ENCODE assay signal across 24 cellular contexts in genomic region chr10:116027355-116027754, GRCh38.
DNase-seq lines count a peak whose midpoint lies in the region; ATAC-seq, FAIRE-seq and TF ChIP-seq lines count a peak whose summit lies in the region.
"Had no signal": no experiment of that assay in that cellular context is flagged by ENCODE, and none has a peak within 500 bp of the region (broad histone marks: within the 10 kb centered on the region; RNA-seq: fewer than 3 reads in every experiment).

No MANE protein-coding gene starts in this region.

- in situ Hi-C loops in K562 (cut with MboI), result no loop called here

- H3K27me3 ChIP-seq in Caco-2 (replicated peaks; ENCODE audit: control insufficient read depth, insufficient read depth, low read length) (no peaks in the 10 kb centered on the region), K562 (ENCODE audit: control insufficient read depth in 2 of 2, insufficient read depth in 2 of 2, low read length in 2 of 2) (no peaks in the 10 kb centered on the region)
- H3K27me3 ChIP-seq: BLaER1 treated with 17β-estradiol and CSF1 and Interleukin-3, amounts not matched to agents 10 nM and 100 nM had no signal

- ATAC-seq in K562, result no peak
- no peak for ATAC-seq in GM19455 (IDR thresholded peaks at IDR 0.05; ENCODE audit: unreplicated experiment)
- ATAC-seq: A549; CD8-positive, alpha-beta T cell; GM12878 had no signal

- H4K20me1 ChIP-seq in K562 (replicated peaks; ENCODE audit: control insufficient read depth, insufficient read depth, low read length), result no peaks in the 10 kb centered on the region
- H4K20me1 ChIP-seq: BLaER1 treated with 17β-estradiol and CSF1 and Interleukin-3, amounts not matched to agents 10 nM and 100 nM had no signal

- H3K27ac Mint-ChIP-seq in Caco-2 (ENCODE audit: unreplicated experiment), result peak overlapping the region; percentile 99
- H3K27ac Mint-ChIP-seq: B cell; CD4-positive, alpha-beta T cell; CD8-positive, alpha-beta T cell had no signal

- peaks cover 18% of the 10 kb centered on the region for H3K4me1 ChIP-seq in Caco-2
- no peaks in the 10 kb centered on the region for H3K4me1 ChIP-seq in K562 (replicated peaks in 1 of 2; ENCODE audit: control insufficient read depth in 2 of 2, insufficient read depth in 2 of 2, low read length in 2 of 2)
- H3K4me1 ChIP-seq: A549 had no signal

- no peak for TF ChIP-seq POLR2A in K562 (conservative IDR thresholded peaks at IDR 0.05)

- H3K27ac ChIP-seq in K562 (ENCODE audit: extremely low read depth, low read depth, low read length), result no peak overlapping the region
- H3K27ac ChIP-seq: 22Rv1; A549; BLaER1 treated with 17β-estradiol and CSF1 and Interleukin-3, amounts not matched to agents 10 nM and 100 nM; C4-2B had no signal

- H3K4me2 ChIP-seq in K562 (ENCODE audit: insufficient read depth, low read length), result no peak overlapping the region
- H3K4me2 ChIP-seq: A549 had no signal

- H2AFZ ChIP-seq in K562 (ENCODE audit: low read depth, low read length), result no peak overlapping the region

- peaks cover 22% of the 10 kb centered on the region for H3K4me1 Mint-ChIP-seq in Caco-2 (ENCODE audit: low read depth, unreplicated experiment)
- H3K4me1 Mint-ChIP-seq: B cell had no signal

- no peaks in the 10 kb centered on the region for H3K36me3 ChIP-seq in Caco-2 (ENCODE audit: control insufficient read depth, insufficient read depth, low read length)
- no peaks in the 10 kb centered on the region for H3K36me3 ChIP-seq in K562 (ENCODE audit: control insufficient read depth, insufficient read depth, low read length)
- H3K36me3 ChIP-seq: BLaER1 treated with 17β-estradiol and CSF1 and Interleukin-3, amounts not matched to agents 10 nM and 100 nM had no signal

- H3K79me2 ChIP-seq in K562 (ENCODE audit: control insufficient read depth, insufficient read depth, low read length), result no peaks in the 10 kb centered on the region

- BruUV-seq in Caco-2 (replicated peaks; lab: Mats Ljungman, UMichigan) (no TSS peak), K562 (replicated peaks; lab: Mats Ljungman, UMichigan) (no TSS peak)

- DNase-seq in Caco-2 (no peak), HEK293T (ENCODE audit: extremely low spot score) (no peak), K562 (ENCODE audit: extremely low read depth in 1 of 4, low spot score in 3 of 4) (no peak)
- DNase-seq in activated naive CD4-positive, alpha-beta T cell treated with Interleukin-2 at 50 U/mL for 16 hours, result no peak
- no peak for DNase-seq in activated CD4-positive, alpha-beta T cell treated with anti-CD3 and anti-CD28 coated beads, Interleukin-2, amount 50 U/mL, for 1 hour
- DNase-seq: AML-193; CD4-positive, alpha-beta T cell; CD8-positive, alpha-beta T cell; DMS 273 treated with DMSO at 0.1 percent for 48 hours; DMS153; DMS53; DMS79; DND-41; EL; GDM1 had no signal

- TF ChIP-seq RAD21 in K562 (CRISPR knock-in tag; conservative IDR thresholded peaks at IDR 0.05 in 1 of 2, IDR thresholded peaks at IDR 0.05 in 1 of 2), result no peak

- no peak overlapping the region for H3K9ac ChIP-seq in K562 (ENCODE audit: insufficient read depth in 1 of 2, low read depth in 2 of 2, low read length in 2 of 2)
- H3K9ac ChIP-seq: BLaER1 treated with 17β-estradiol and CSF1 and Interleukin-3, amounts not matched to agents 10 nM and 100 nM had no signal

- FAIRE-seq in K562 (lab: Jason Lieb, UNC), result no peak
- FAIRE-seq: A549, GM12878, GM12892, GM18507 had no signal

- H3K27me3 Mint-ChIP-seq in Caco-2 (ENCODE audit: insufficient read depth, unreplicated experiment), result no peaks in the 10 kb centered on the region
- H3K27me3 Mint-ChIP-seq: B cell; CD4-positive, alpha-beta T cell had no signal

- POLR2A ChIA-PET in Caco-2 (lab: Charles Lee) (no interaction called here), HEK293T (lab: Yijun Ruan, JAX) (no interaction called here), K562 (lab: Yijun Ruan, JAX) (no interaction called here)

- no peak for TF ChIP-seq EP300 in K562 (IDR thresholded peaks at IDR 0.05; ENCODE audit: low read length)

- no peaks in the 10 kb centered on the region for H3K9me1 ChIP-seq in K562 (ENCODE audit: control insufficient read depth, insufficient read depth, low read length)

- H3K9me3 Mint-ChIP-seq in Caco-2 (ENCODE audit: unreplicated experiment), result peaks cover 8% of the 10 kb centered on the region

- WGBS in K562 (ENCODE audit: insufficient coverage, low coverage, missing lambda C conversion rate), result 0% methylated on average over 6 of the region's 6 CpGs

- H3K36me3 Mint-ChIP-seq in Caco-2 (ENCODE audit: insufficient read depth, unreplicated experiment), result peaks cover 7% of the 10 kb centered on the region
- H3K36me3 Mint-ChIP-seq: CD8-positive, alpha-beta T cell had no signal

- H3K4me3 Mint-ChIP-seq in Caco-2 (ENCODE audit: unreplicated experiment), result no peak overlapping the region
- H3K4me3 Mint-ChIP-seq: B cell; CD4-positive, alpha-beta T cell; CD8-positive, alpha-beta T cell had no signal

- CTCF ChIA-PET in Caco-2 (lab: Charles Lee), result no interaction called here
- CTCF ChIA-PET in HEK293T (lab: Yijun Ruan, JAX), result no interaction called here
- CTCF ChIA-PET in K562 (lab: Yijun Ruan, JAX; ENCODE audit: low intra/inter-chr PET ratio), result no interaction called here

- TF ChIP-seq CTCF in Caco-2 (IDR thresholded peaks at IDR 0.05; ENCODE audit: insufficient read depth in 1 of 2, low read depth in 1 of 2, low read length in 1 of 2, severe bottlenecking in 1 of 2, unreplicated experiment in 1 of 2) (no peak), K562 (IDR thresholded peaks at IDR 0.05 in 2 of 3, conservative IDR thresholded peaks at IDR 0.05 in 1 of 3; ENCODE audit: insufficient read depth in 2 of 3, low read depth in 1 of 3, low read length in 3 of 3) (no peak)

- H3K4me3 ChIP-seq in Caco-2 (ENCODE audit: low read depth, low read length), result no peak overlapping the region
- no peak overlapping the region for H3K4me3 ChIP-seq in K562
- H3K4me3 ChIP-seq: A549; BLaER1 treated with 17β-estradiol and CSF1 and Interleukin-3, amounts not matched to agents 10 nM and 100 nM; GM12878 had no signal

- intact Hi-C loops in Caco-2 (cut with micrococcal nuclease; ENCODE audit: unreplicated experiment) (no loop called here), K562 (cut with micrococcal nuclease) (no loop called here)

- H3K9me3 ChIP-seq in Caco-2 (no peaks in the 10 kb centered on the region; the same call in 1 of the 2 replicates), K562 (replicated peaks; ENCODE audit: control insufficient read depth, insufficient read depth, low read depth, low read length) (no peaks in the 10 kb centered on the region)
- H3K9me3 ChIP-seq: A549 had no signal

TF ChIP-seq in HEK293T, 16 proteins besides CTCF, POLR2A, EP300 and RAD21:
- TF ChIP-seq FOXM1 (IDR thresholded peaks at IDR 0.05; ENCODE audit: borderline replicate concordance), result 0 out of 2 replicates have a peak, but pooled peaks have one; percentile 41
- no peak for TF ChIP-seq TARDBP (IDR thresholded peaks at IDR 0.05)

TF ChIP-seq in K562, 482 proteins besides CTCF, POLR2A, EP300 and RAD21:
- TF ChIP-seq ZNF134 (CRISPR knock-in tag; conservative IDR thresholded peaks at IDR 0.05) (peak; percentile 96), FOXJ2 (tag; IDR thresholded peaks at IDR 0.05) (no peak), FOSL1 (tag; conservative IDR thresholded peaks at IDR 0.05) (no peak), RBM25 (IDR thresholded peaks at IDR 0.05; ENCODE audit: low read depth, low read length, severe bottlenecking) (peak; percentile 54)
